20 cellular contexts compared by ENCODE assay signal in genomic region chrX:140206657-140207056, GRCh38.
DNase-seq lines count a peak whose midpoint lies in the region; ATAC-seq, FAIRE-seq and TF ChIP-seq lines count a peak whose summit lies in the region.
"Had no signal": no experiment of that assay in that cellular context is flagged by ENCODE, and none has a peak within 500 bp of the region (broad histone marks: within the 10 kb centered on the region; RNA-seq: fewer than 3 reads in every experiment).

No MANE protein-coding gene starts in this region.

- H3K9me3 ChIP-seq in A549 (no peaks in the 10 kb centered on the region), IMR-90 (ENCODE audit: control insufficient read depth, insufficient read depth, low read length) (no peaks in the 10 kb centered on the region), H1 (ENCODE audit: insufficient read depth in 2 of 2, low read depth in 1 of 2, low read length in 1 of 2) (no peaks in the 10 kb centered on the region)
- H3K9me3 ChIP-seq: BLaER1 treated with 17β-estradiol and CSF1 and Interleukin-3, amounts not matched to agents 10 nM and 100 nM; Caco-2 had no signal

- no peaks in the 10 kb centered on the region for H3K27me3 ChIP-seq in IMR-90 (ENCODE audit: control insufficient read depth, insufficient read depth, low read length)
- H3K27me3 ChIP-seq in H1 (replicated peaks in 1 of 4; ENCODE audit: control insufficient read depth in 3 of 4, extremely low read depth in 1 of 4, insufficient read depth in 3 of 4, low read length in 3 of 4) = no peaks in the 10 kb centered on the region

- H3K4me1 ChIP-seq in A549 (no peaks in the 10 kb centered on the region), IMR-90 (ENCODE audit: control insufficient read depth, insufficient read depth, low read length) (no peaks in the 10 kb centered on the region), H1 (replicated peaks in 1 of 4; ENCODE audit: control insufficient read depth in 3 of 4, insufficient read depth in 4 of 4, low read length in 3 of 4) (no peaks in the 10 kb centered on the region)
- H3K4me1 ChIP-seq: BLaER1 treated with 17β-estradiol and CSF1 and Interleukin-3, amounts not matched to agents 10 nM and 100 nM; Caco-2 had no signal

- no peak overlapping the region for H4K91ac ChIP-seq in IMR-90 (ENCODE audit: insufficient read depth, low read depth, low read length)
- no peak overlapping the region for H4K91ac ChIP-seq in H1 (replicated peaks; ENCODE audit: insufficient read length, low read length)

- no peak overlapping the region for H3K27ac ChIP-seq in A549
- no peak overlapping the region for H3K27ac ChIP-seq in IMR-90 (ENCODE audit: insufficient read depth, low read length)
- H3K27ac ChIP-seq in H1 (ENCODE audit: low read depth, low read length) = no peak overlapping the region
- H3K27ac ChIP-seq: BLaER1 treated with 17β-estradiol and CSF1 and Interleukin-3, amounts not matched to agents 10 nM and 100 nM; C4-2B had no signal

- intact Hi-C loops in IMR-90 (cut with micrococcal nuclease) = no loop called here

- no peak overlapping the region for H3K4ac ChIP-seq in IMR-90 (ENCODE audit: low read depth, low read length)
- H3K4ac ChIP-seq in H1 (replicated peaks; ENCODE audit: insufficient read length, low read depth, low read length) = no peak overlapping the region

- H4K5ac ChIP-seq in IMR-90 (ENCODE audit: low read depth, low read length) (no peak overlapping the region), H1 (ENCODE audit: insufficient read length, low read depth, low read length) (no peak overlapping the region)

- no peak for ATAC-seq in A549
- no peak for ATAC-seq in IMR-90 (ENCODE audit: low read depth)
- ATAC-seq: CD8-positive, alpha-beta T cell had no signal

- H3K4me2 ChIP-seq in A549 (no peak overlapping the region), IMR-90 (ENCODE audit: low read depth, low read length) (no peak overlapping the region), H1 (ENCODE audit: insufficient read depth in 1 of 2, low read depth in 2 of 2, low read length in 2 of 2) (no peak overlapping the region)
- H3K4me2 ChIP-seq: BLaER1 treated with 17β-estradiol and CSF1 and Interleukin-3, amounts not matched to agents 10 nM and 100 nM had no signal

- no peaks in the 10 kb centered on the region for H3K23me2 ChIP-seq in H1 (ENCODE audit: low read depth, low read length)

- H4K20me1 ChIP-seq in IMR-90 (ENCODE audit: insufficient read depth, low read length) (no peaks in the 10 kb centered on the region), H1 (replicated peaks in 1 of 2; ENCODE audit: control insufficient read depth in 1 of 2, insufficient read depth in 2 of 2, low read length in 2 of 2) (no peaks in the 10 kb centered on the region)
- H4K20me1 ChIP-seq: BLaER1 treated with 17β-estradiol and CSF1 and Interleukin-3, amounts not matched to agents 10 nM and 100 nM had no signal

- no peak overlapping the region for H3K56ac ChIP-seq in IMR-90 (ENCODE audit: extremely low read depth, insufficient read depth, low read length)
- no peak overlapping the region for H3K56ac ChIP-seq in H1 (replicated peaks; ENCODE audit: insufficient read length, low read depth, low read length)

- no peaks in the 10 kb centered on the region for H3K9me1 ChIP-seq in IMR-90 (ENCODE audit: insufficient read depth, low read length)

- H4K8ac ChIP-seq in IMR-90 (ENCODE audit: low read depth in 2 of 2, low read length in 2 of 2) = no peak overlapping the region
- H4K8ac ChIP-seq in H1 (ENCODE audit: extremely low read depth, insufficient read depth, low read length) = no peak overlapping the region

- no peak overlapping the region for H2BK5ac ChIP-seq in IMR-90 (ENCODE audit: low read depth, low read length, poor library complexity, severe bottlenecking)
- no peak overlapping the region for H2BK5ac ChIP-seq in H1 (ENCODE audit: low read depth, low read length)

- TF ChIP-seq RAD21 in A549 (conservative IDR thresholded peaks at IDR 0.05 in 1 of 2, IDR thresholded peaks at IDR 0.05 in 1 of 2) = no peak
- TF ChIP-seq RAD21 in IMR-90 (IDR thresholded peaks at IDR 0.05; ENCODE audit: low read length) = no peak
- TF ChIP-seq RAD21 in H1 (IDR thresholded peaks at IDR 0.05 in 1 of 2, conservative IDR thresholded peaks at IDR 0.05 in 1 of 2; ENCODE audit: low read depth in 2 of 2, low read length in 2 of 2) = no peak

- H3K4me3 ChIP-seq in A549 (no peak overlapping the region), IMR-90 (ENCODE audit: insufficient read depth, low read depth, low read length) (no peak overlapping the region), H1 (ENCODE audit: extremely low read depth in 1 of 4, insufficient read depth in 2 of 4, low read depth in 3 of 4, low read length in 4 of 4) (no peak overlapping the region)
- H3K4me3 ChIP-seq: BLaER1 treated with 17β-estradiol and CSF1 and Interleukin-3, amounts not matched to agents 10 nM and 100 nM had no signal

- no TSS peak for BruUV-seq in IMR-90 (replicated peaks; lab: Mats Ljungman, UMichigan)

- H2BK120ac ChIP-seq in IMR-90 (ENCODE audit: low read depth, low read length) (no peak overlapping the region), H1 (replicated peaks; ENCODE audit: low read depth, low read length) (no peak overlapping the region)

- no peaks in the 10 kb centered on the region for H3K79me1 ChIP-seq in IMR-90 (ENCODE audit: low read depth in 1 of 2, low read length in 2 of 2)
- H3K79me1 ChIP-seq in H1 (ENCODE audit: low read depth, low read length) = no peaks in the 10 kb centered on the region

- H3K14ac ChIP-seq in IMR-90 (replicated peaks; ENCODE audit: low read depth, low read length) = no peak overlapping the region
- H3K14ac ChIP-seq in H1 (ENCODE audit: insufficient read length) = no peak overlapping the region

- in situ Hi-C loops in IMR-90 (cut with MboI; ENCODE audit: low sequenced_read_pairs) = no loop called here

- 67% methylated on average over 1 of the region's 1 CpG for WGBS in A549 (ENCODE audit: missing lambda C conversion rate)
- WGBS in IMR-90 (ENCODE audit: extremely low coverage in 2 of 2, insufficient read length in 1 of 2), 2 experiments = no CpG with 5 or more reads among the region's 1 CpG
- 78% methylated on average over 1 of the region's 1 CpG; no CpG with 5 or more reads in 1 of the 2 experiments for WGBS in H1 (ENCODE audit: extremely low coverage in 1 of 2, insufficient coverage in 1 of 2, insufficient read length in 1 of 2, insufficient replicate concordance in 2 of 2, low coverage in 1 of 2, low lambda C conversion rate in 2 of 2, missing lambda C conversion rate in 1 of 2), 2 experiments

- TF ChIP-seq EP300 in A549 (IDR thresholded peaks at IDR 0.05) = no peak
- no peak for TF ChIP-seq EP300 in H1 (IDR thresholded peaks at IDR 0.05; ENCODE audit: borderline replicate concordance in 1 of 2, low read depth in 2 of 2, low read length in 2 of 2)

- H2BK12ac ChIP-seq in H1 (ENCODE audit: low read depth, low read length) = no peak overlapping the region

- H3K79me2 ChIP-seq in H1 (ENCODE audit: control insufficient read depth in 1 of 2, insufficient read depth in 2 of 2, low read length in 2 of 2) = no peaks in the 10 kb centered on the region

- no peak for TF ChIP-seq POLR2A in A549 (IDR thresholded peaks at IDR 0.05; ENCODE audit: low read length)
- no peak for TF ChIP-seq POLR2A in IMR-90 (IDR thresholded peaks at IDR 0.05; ENCODE audit: low read depth, low read length)
- TF ChIP-seq POLR2A in H1 (IDR thresholded peaks at IDR 0.05; ENCODE audit: control extremely low read depth in 1 of 2, low read depth in 2 of 2, low read length in 2 of 2) = no peak

- H2AK5ac ChIP-seq in IMR-90 (ENCODE audit: low read depth, low read length) = no peak overlapping the region
- H2AK5ac ChIP-seq in H1 (ENCODE audit: low read depth, low read length) = no peak overlapping the region

- DNase-seq in A549 (ENCODE audit: low read depth in 1 of 2, low spot score in 1 of 2) = no peak
- no peak for DNase-seq in IMR-90
- DNase-seq in H1 (ENCODE audit: low read depth in 1 of 2, low spot score in 2 of 2) = no peak
- no peak for DNase-seq in NCI-H446 (lab: John Stamatoyannopoulos, UW)
- no peak for DNase-seq in NCI-H2171 (lab: John Stamatoyannopoulos, UW)
- DNase-seq: 8988T; AML-193; Caco-2; Calu3; CD4-positive, alpha-beta T cell; CD8-positive, alpha-beta T cell; DMS79 treated with DMSO at 0.1 percent for 48 hours; GF-D8 had no signal

- CTCF ChIA-PET in A549 (lab: Yijun Ruan, JAX) = no interaction called here
- CTCF ChIA-PET in IMR-90 (lab: Yijun Ruan, JAX) = no interaction called here
- CTCF ChIA-PET in H1 (lab: Charles Lee; ENCODE audit: partially characterized antibody) = no interaction called here

- no peak for TF ChIP-seq CTCF in A549 (IDR thresholded peaks at IDR 0.05)
- no peak for TF ChIP-seq CTCF in IMR-90 (conservative IDR thresholded peaks at IDR 0.05; ENCODE audit: low read depth, low read length)
- TF ChIP-seq CTCF in H1 (IDR thresholded peaks at IDR 0.05; ENCODE audit: control extremely low read depth in 1 of 3, insufficient read depth in 1 of 3, low read depth in 1 of 3, low read length in 3 of 3) = no peak

- no peak overlapping the region for H2AK9ac ChIP-seq in IMR-90 (replicated peaks; ENCODE audit: low read depth, low read length, poor library complexity)

- dilution Hi-C loops in IMR-90 (cut with HindIII; ENCODE audit: low sequenced_read_pairs, unreplicated experiment) = no loop called here

- no peak overlapping the region for H2BK15ac ChIP-seq in IMR-90 (ENCODE audit: low read depth, low read length)
- H2BK15ac ChIP-seq in H1 (ENCODE audit: low read length) = no peak overlapping the region

- H2BK20ac ChIP-seq in IMR-90 (ENCODE audit: low read depth, low read length) = no peak overlapping the region
- H2BK20ac ChIP-seq in H1 (ENCODE audit: low read length) = no peak overlapping the region

- H3K23ac ChIP-seq in IMR-90 (ENCODE audit: low read depth, low read length) = no peak overlapping the region
- no peak overlapping the region for H3K23ac ChIP-seq in H1 (ENCODE audit: insufficient read length)

- H3K36me3 ChIP-seq in IMR-90 (ENCODE audit: control insufficient read depth, insufficient read depth, low read length) (no peaks in the 10 kb centered on the region), H1 (ENCODE audit: control insufficient read depth in 2 of 4, insufficient read depth in 4 of 4, low read length in 3 of 4) (no peaks in the 10 kb centered on the region)
- H3K36me3 ChIP-seq: BLaER1 treated with 17β-estradiol and CSF1 and Interleukin-3, amounts not matched to agents 10 nM and 100 nM had no signal

- H2AFZ ChIP-seq in IMR-90 (replicated peaks; ENCODE audit: low read length, poor library complexity) (no peak overlapping the region), H1 (ENCODE audit: low read length) (no peak overlapping the region)

- POLR2A ChIA-PET in A549 (lab: Yijun Ruan, JAX) = no interaction called here
- POLR2A ChIA-PET in IMR-90 (lab: Charles Lee; ENCODE audit: unreplicated experiment) = interaction anchor here (0.6 kb wide), 1 partner anchor 121 kb away, joined by 3 read pairs; no protein-coding TSS in a partner anchor
- POLR2A ChIA-PET in H1 (lab: Charles Lee; ENCODE audit: partially characterized antibody) = no interaction called here

- no peak overlapping the region for H3K18ac ChIP-seq in IMR-90 (ENCODE audit: low read depth, low read length)
- no peak overlapping the region for H3K18ac ChIP-seq in H1 (ENCODE audit: extremely low read depth, low read length)

- FAIRE-seq in A549 (lab: Jason Lieb, UNC) (no peak), H1 (lab: Jason Lieb, UNC) (no peak)
- FAIRE-seq: A204.1, D721Med, G401.6, GM12891, GM19239 had no signal

- no peak overlapping the region for H3K9ac ChIP-seq in IMR-90 (ENCODE audit: low read depth, low read length)
- H3K9ac ChIP-seq in H1 (replicated peaks in 1 of 4; ENCODE audit: extremely low read depth in 1 of 4, low read depth in 3 of 4, low read length in 3 of 4) = no peak overlapping the region
- H3K9ac ChIP-seq: BLaER1 treated with 17β-estradiol and CSF1 and Interleukin-3, amounts not matched to agents 10 nM and 100 nM had no signal

Comparison
In these comparisons a context has a peak if more than half of its experiments do, and no peak if none do; other contexts are left out.
1. Of the 18 proteins assayed by ChIP-seq in both H1 and A549: peak only in H1: none; only in A549: none; in both: MAFK; in neither: 17.